Comparison of ENCODE assay signal across 1 cellular context in the genomic region with DNA sequence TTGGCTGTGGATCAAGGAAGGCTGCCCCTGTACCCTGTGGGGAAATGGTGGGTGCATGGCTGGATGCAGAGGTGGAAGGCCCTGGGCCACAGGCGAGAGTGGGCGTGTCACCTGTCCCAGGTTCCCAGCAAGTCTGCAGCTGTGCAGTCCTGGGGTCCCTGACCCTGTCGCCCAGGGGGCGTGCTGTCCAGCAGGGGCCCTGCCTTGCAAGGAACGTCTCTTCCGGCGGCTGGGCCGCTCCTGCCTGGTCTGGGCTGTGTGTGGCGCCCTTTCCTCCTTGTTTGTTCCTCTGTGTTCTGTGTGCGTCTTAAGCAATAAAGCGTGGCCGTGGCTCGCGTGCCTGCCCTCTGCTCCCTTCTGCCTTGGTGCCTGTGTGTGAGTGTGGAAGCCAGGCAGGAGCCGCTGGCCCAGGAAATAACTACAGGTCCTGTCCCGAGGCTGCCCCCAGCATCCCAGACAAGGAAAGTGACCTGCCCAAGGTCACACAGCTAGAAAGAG.
TF ChIP-seq lines count a peak whose summit lies in the region.

No MANE protein-coding gene starts in this region.

TF ChIP-seq in endothelial cell of umbilical vein, 7 proteins besides CTCF, POLR2A, EP300 and RAD21:
- no peak for TF ChIP-seq POLR2AphosphoS5 (IDR thresholded peaks at IDR 0.05; ENCODE audit: insufficient read depth, low read depth, low read length)
